9 cellular contexts compared by ENCODE assay signal in the genomic region with DNA sequence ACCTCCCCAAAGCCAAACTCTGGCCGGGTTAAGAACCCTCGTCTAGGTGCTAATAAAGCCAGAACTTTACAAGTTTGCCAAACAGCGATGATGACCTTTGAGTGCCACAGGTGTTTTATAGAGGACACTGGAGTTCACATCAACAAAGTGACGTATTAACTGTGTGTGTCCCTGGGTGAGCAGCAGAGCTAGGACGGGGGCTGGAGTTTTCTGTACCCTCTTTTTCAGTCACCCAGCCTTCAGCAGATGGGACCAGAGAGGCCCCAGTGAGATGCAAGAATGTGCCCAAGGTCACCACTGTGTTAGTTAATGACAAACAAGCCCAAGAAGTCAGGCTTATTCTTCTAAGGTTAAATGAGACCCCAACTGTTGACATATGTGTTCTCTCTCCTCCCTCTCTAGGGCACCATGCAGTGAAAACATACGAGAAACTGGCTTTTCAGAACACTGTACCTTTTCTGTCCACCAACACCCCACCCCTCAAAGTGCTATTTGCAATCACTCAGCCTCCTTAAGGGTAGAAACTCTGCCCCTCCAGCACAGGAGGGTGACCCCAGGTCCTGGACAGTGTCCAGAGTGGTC. TPM values are rescaled to one million over a fixed set of nuclear protein-coding genes. Genes with fewer than 3 reads are reported as not detected.
A peak's percentile ranks its signal among the peaks of the same experiment; 100 is the strongest.
DNase-seq lines count a peak whose midpoint lies in the region; ATAC-seq and TF ChIP-seq lines count a peak whose summit lies in the region.
"Had no signal": no experiment of that assay in that cellular context is flagged by ENCODE, and none has a peak within 500 bp of the region (broad histone marks: within the 10 kb centered on the region; RNA-seq: fewer than 3 reads in every experiment).

No MANE protein-coding gene starts in this region.

- no peaks in the 10 kb centered on the region for H3K9me3 Mint-ChIP-seq in MCF 10A (ENCODE audit: unreplicated experiment)

- no peak overlapping the region for H2AFZ ChIP-seq in IMR-90 (replicated peaks; ENCODE audit: low read length, poor library complexity)

- H2BK15ac ChIP-seq in IMR-90 (ENCODE audit: low read depth, low read length), result peak overlapping the region; percentile 99; the same call in 2 of the 3 replicates

- H3K14ac ChIP-seq in IMR-90 (replicated peaks; ENCODE audit: low read depth, low read length), result peak overlapping the region; percentile 90

- peak overlapping the region; percentile 96 for H2BK20ac ChIP-seq in IMR-90 (ENCODE audit: low read depth, low read length)

- H3K27ac ChIP-seq in IMR-90 (ENCODE audit: insufficient read depth, low read length) (peak overlapping the region; percentile 92), right lobe of liver (peak overlapping the region; percentile 91 to 99 (median 97)), suprapubic skin (peak overlapping the region; percentile 94)

- peaks cover 36% of the 10 kb centered on the region for H3K9me1 ChIP-seq in IMR-90 (ENCODE audit: insufficient read depth, low read length)

- peak overlapping the region; percentile 89 for H3K4me3 Mint-ChIP-seq in MCF 10A (ENCODE audit: unreplicated experiment)

- TF ChIP-seq POLR2A in IMR-90 (IDR thresholded peaks at IDR 0.05; ENCODE audit: low read depth, low read length) (no peak), right lobe of liver (IDR thresholded peaks at IDR 0.05) (no peak), suprapubic skin (IDR thresholded peaks at IDR 0.05) (no peak)

- peak overlapping the region; percentile 65; the same call in 1 of the 2 replicates for H3K56ac ChIP-seq in IMR-90 (ENCODE audit: extremely low read depth, insufficient read depth, low read length)

- H3K36me3 ChIP-seq in IMR-90 (ENCODE audit: control insufficient read depth, insufficient read depth, low read length) (peaks cover 32% of the 10 kb centered on the region), right lobe of liver (peaks cover 0 to 9% (median 0%) of the 10 kb centered on the region in 4 donors), suprapubic skin (no peaks in the 10 kb centered on the region)

- H3K4me1 ChIP-seq in IMR-90 (ENCODE audit: control insufficient read depth, insufficient read depth, low read length), result peaks cover 60% of the 10 kb centered on the region
- peaks cover 0 to 58% (median 21%) of the 10 kb centered on the region in 4 donors for H3K4me1 ChIP-seq in right lobe of liver
- peaks cover 96% of the 10 kb centered on the region for H3K4me1 ChIP-seq in suprapubic skin

- DNase-seq in IMR-90 (no peak), MCF 10A (ENCODE audit: unreplicated experiment) (no peak), right lobe of liver (no peak), suprapubic skin (ENCODE audit: low spot score in 2 of 2) (no peak), omental fat pad (ENCODE audit: low spot score) (no peak)
- DNase-seq: HCEC 1CT had no signal

- H3K27me3 Mint-ChIP-seq in MCF 10A (ENCODE audit: insufficient read depth, unreplicated experiment), result no peaks in the 10 kb centered on the region

- H3K9me3 ChIP-seq in IMR-90 (ENCODE audit: control insufficient read depth, insufficient read depth, low read length) (no peaks in the 10 kb centered on the region), right lobe of liver (no peaks in the 10 kb centered on the region), suprapubic skin (no peaks in the 10 kb centered on the region)

- H4K91ac ChIP-seq in IMR-90 (ENCODE audit: insufficient read depth, low read depth, low read length), result peak overlapping the region; percentile 99

- dilution Hi-C loops in IMR-90 (cut with HindIII; ENCODE audit: low sequenced_read_pairs, unreplicated experiment), result no loop called here

- peak overlapping the region; percentile 70 for H3K18ac ChIP-seq in IMR-90 (ENCODE audit: low read depth, low read length)

- in situ Hi-C loops in IMR-90 (cut with MboI; ENCODE audit: low sequenced_read_pairs), result loop anchor here (25.0 kb wide), 1 partner anchor 569 kb away; a partner anchor contains a TSS

- peaks cover 69% of the 10 kb centered on the region for H3K4me1 Mint-ChIP-seq in MCF 10A (ENCODE audit: insufficient read depth, unreplicated experiment)

- H3K4ac ChIP-seq in IMR-90 (ENCODE audit: low read depth, low read length), result peak overlapping the region; percentile 99

- H3K27ac Mint-ChIP-seq in MCF 10A (ENCODE audit: low read depth, unreplicated experiment), result peak overlapping the region; percentile 93

- TF ChIP-seq CTCF in IMR-90 (conservative IDR thresholded peaks at IDR 0.05; ENCODE audit: low read depth, low read length) (no peak), MCF 10A (IDR thresholded peaks at IDR 0.05; ENCODE audit: unreplicated experiment) (no peak), right lobe of liver (IDR thresholded peaks at IDR 0.05) (no peak), suprapubic skin (IDR thresholded peaks at IDR 0.05) (no peak), omental fat pad (IDR thresholded peaks at IDR 0.05) (no peak)

- H2AK9ac ChIP-seq in IMR-90 (replicated peaks; ENCODE audit: low read depth, low read length, poor library complexity), result peak overlapping the region; percentile 91

- TF ChIP-seq EP300 in suprapubic skin (IDR thresholded peaks at IDR 0.05), result no peak

- H3K27me3 ChIP-seq in IMR-90 (ENCODE audit: control insufficient read depth, insufficient read depth, low read length) (no peaks in the 10 kb centered on the region), right lobe of liver (no peaks in the 10 kb centered on the region), suprapubic skin (no peaks in the 10 kb centered on the region)

- H4K8ac ChIP-seq in IMR-90 (ENCODE audit: low read depth in 2 of 2, low read length in 2 of 2), result peak overlapping the region; percentile 73 to 78

- no CpG with 5 or more reads among the region's 6 CpGs for WGBS in IMR-90 (ENCODE audit: extremely low coverage in 2 of 2, insufficient read length in 1 of 2), 2 experiments
- WGBS in right lobe of liver (ENCODE audit: insufficient coverage, low coverage, low lambda C conversion rate, missing lambda C conversion rate), result 11% methylated on average over 6 of the region's 6 CpGs
- WGBS in suprapubic skin, result 48% methylated on average over 6 of the region's 6 CpGs

- peak overlapping the region; percentile 87 for H3K4me2 ChIP-seq in IMR-90 (ENCODE audit: low read depth, low read length)

- TF ChIP-seq RAD21 in IMR-90 (IDR thresholded peaks at IDR 0.05; ENCODE audit: low read length), result no peak

- peak overlapping the region; percentile 93 for H3K23ac ChIP-seq in IMR-90 (ENCODE audit: low read depth, low read length)

- peak overlapping the region; percentile 50 for H3K9ac ChIP-seq in IMR-90 (ENCODE audit: low read depth, low read length)

- POLR2A ChIA-PET in IMR-90 (lab: Charles Lee; ENCODE audit: unreplicated experiment) (no interaction called here), MCF 10A (lab: Yijun Ruan, JAX) (interaction anchor here (0.6 to 37.4 kb wide), 11 partner anchors 7 to 592 kb away, joined by 3 to 1328 read pairs (median 4); a partner anchor contains a TSS)

- H2BK5ac ChIP-seq in IMR-90 (ENCODE audit: low read depth, low read length, poor library complexity, severe bottlenecking), result peak overlapping the region; percentile 93

- H4K5ac ChIP-seq in IMR-90 (ENCODE audit: low read depth, low read length), result peak overlapping the region; percentile 58

- CTCF ChIA-PET in IMR-90 (lab: Yijun Ruan, JAX), result no interaction called here
- CTCF ChIA-PET in MCF 10A (lab: Yijun Ruan, JAX), result interaction anchor here (0.7 to 9.0 kb wide), 6 partner anchors 10 to 94 kb away, joined by 3 to 82 read pairs (median 5); a partner anchor contains a TSS

- peaks cover 44% of the 10 kb centered on the region for H4K20me1 ChIP-seq in IMR-90 (ENCODE audit: insufficient read depth, low read length)

- peak overlapping the region; percentile 95 for H2BK120ac ChIP-seq in IMR-90 (ENCODE audit: low read depth, low read length)

- peak overlapping the region; percentile 97 for H2AK5ac ChIP-seq in IMR-90 (ENCODE audit: low read depth, low read length)

- intact Hi-C loops in IMR-90 (cut with micrococcal nuclease) (no loop called here), MCF 10A (cut with micrococcal nuclease) (no loop called here), right lobe of liver (cut with DNase I) (no loop called here)

- no peak for ATAC-seq in IMR-90 (ENCODE audit: low read depth)
- peak; percentile 12 to 46 (median 23) for ATAC-seq in right lobe of liver
- no peak for ATAC-seq in HG03097 (IDR thresholded peaks at IDR 0.05; ENCODE audit: low FRiP score, unreplicated experiment)
- no peak for ATAC-seq in GM18907 (IDR thresholded peaks at IDR 0.05; ENCODE audit: unreplicated experiment)
- no peak for ATAC-seq in omental fat pad (ENCODE audit: low FRiP score)

- H3K36me3 Mint-ChIP-seq in MCF 10A (ENCODE audit: insufficient read depth, unreplicated experiment), result peaks cover 26% of the 10 kb centered on the region

- H3K4me3 ChIP-seq in IMR-90 (ENCODE audit: insufficient read depth, low read depth, low read length), result no peak overlapping the region
- H3K4me3 ChIP-seq in right lobe of liver, result peak overlapping the region; percentile 8 to 90 (median 84)
- H3K4me3 ChIP-seq in suprapubic skin, result peak overlapping the region; percentile 75

- H3K79me1 ChIP-seq in IMR-90 (ENCODE audit: low read depth in 1 of 2, low read length in 2 of 2), result peaks cover 16 to 93% of the 10 kb centered on the region in 2 experiments

- BruUV-seq in IMR-90 (replicated peaks; lab: Mats Ljungman, UMichigan) (no TSS peak), MCF 10A (replicated peaks; lab: Mats Ljungman, UMichigan) (no TSS peak)

RNA-seq across cellular contexts. Expression of a gene that starts 5.3 kb away (rescaled TPM):
- total RNA-seq in IMR-90 (2012; rRNA removed), result 265 and 275 TPM in 2 replicates
- 181 and 203 TPM in 2 replicates for polyA plus RNA-seq in IMR-90 (2012; rRNA removed)
- 183 and 191 TPM in 2 replicates for polyA plus RNA-seq in IMR-90 (2012; cell fraction: cytosol; rRNA removed)
- polyA plus RNA-seq in IMR-90 (2012; cell fraction: nucleus; rRNA removed; ENCODE audit: low replicate concordance), result 58.2 and 85.3 TPM in 2 replicates
- 180 and 209 TPM in 2 replicates for total RNA-seq in MCF 10A (2022)
- total RNA-seq in right lobe of liver, result 100 to 1,000 TPM in 4 of 6 experiments, 10 to 100 TPM in 2; 84.3 to 373 (median 116) TPM
- 100 to 1,000 TPM; 156 to 255 (median 216) TPM for total RNA-seq in suprapubic skin
- 100 to 1,000 TPM in 2 of 4 donors, 10 to 100 TPM in 2; 31.4 to 279 (median 103) TPM for total RNA-seq in omental fat pad

RNA-seq across cellular contexts. Expression of a gene that starts 20.0 kb away (rescaled TPM):
- total RNA-seq in IMR-90 (2012; rRNA removed), result 12.9 and 16.7 TPM in 2 replicates
- polyA plus RNA-seq in IMR-90 (2012; rRNA removed), result 24.6 and 29.2 TPM in 2 replicates
- 35.1 and 52.6 TPM in 2 replicates for polyA plus RNA-seq in IMR-90 (2012; cell fraction: cytosol; rRNA removed)
- polyA plus RNA-seq in IMR-90 (2012; cell fraction: nucleus; rRNA removed; ENCODE audit: low replicate concordance), result 10.9 and 29.3 TPM in 2 replicates
- 19.1 and 28.2 TPM in 2 replicates for total RNA-seq in MCF 10A (2022)
- total RNA-seq in right lobe of liver, result 10 to 100 TPM; 16.6 to 26.2 (median 20.8) TPM
- 10 to 100 TPM; 30.9 to 49.5 (median 38.7) TPM for total RNA-seq in suprapubic skin
- 10 to 100 TPM; 26.6 to 55.0 (median 51.3) TPM for total RNA-seq in omental fat pad

RNA-seq across cellular contexts. Expression of a gene that starts 34.9 kb away (rescaled TPM):
- total RNA-seq in IMR-90 (2012; rRNA removed), result not detected in 2 replicates
- polyA plus RNA-seq in IMR-90 (2012; rRNA removed), result 0.12 and 0.13 TPM in 2 replicates
- 0.11 and 0.16 TPM in 2 replicates for polyA plus RNA-seq in IMR-90 (2012; cell fraction: cytosol; rRNA removed)
- polyA plus RNA-seq in IMR-90 (2012; cell fraction: nucleus; rRNA removed; ENCODE audit: low replicate concordance), result 0.37 and 1.2 TPM in 2 replicates
- 0.20 TPM in 1 of 2 replicates, not detected in the other for total RNA-seq in MCF 10A (2022)
- not detected for total RNA-seq in right lobe of liver
- 1 to 10 TPM in 1 of 4 donors, under 1 TPM in 2, not detected in 1; 0.25 to 1.5 (median 0.94) TPM for total RNA-seq in suprapubic skin
- total RNA-seq in omental fat pad, result under 1 TPM in 2 of 4 donors, not detected in 2; 0.19 to 0.24 TPM
- total RNA-seq: mesenteric fat pad had no signal

RNA-seq across cellular contexts. Expression of a gene that starts 35.2 kb away (rescaled TPM):
- total RNA-seq in IMR-90 (2012; rRNA removed), result not detected in 2 replicates
- polyA plus RNA-seq in IMR-90 (2012; rRNA removed), result not detected in 2 replicates
- polyA plus RNA-seq in IMR-90 (2012; cell fraction: cytosol; rRNA removed), result not detected in 2 replicates
- polyA plus RNA-seq in IMR-90 (2012; cell fraction: nucleus; rRNA removed; ENCODE audit: low replicate concordance), result not detected in 2 replicates
- total RNA-seq in MCF 10A (2022), result not detected in 2 replicates
- not detected for total RNA-seq in right lobe of liver
- under 1 TPM in 1 of 4 donors, not detected in 3; 0.32 TPM for total RNA-seq in suprapubic skin
- under 1 TPM in 1 of 4 donors, not detected in 3; 0.47 TPM for total RNA-seq in omental fat pad
- total RNA-seq: mesenteric fat pad had no signal

RNA-seq across cellular contexts. Expression of a gene that starts 36.3 kb away (rescaled TPM):
- total RNA-seq in IMR-90 (2012; rRNA removed) (not detected in 2 replicates), MCF 10A (2022) (not detected in 2 replicates), right lobe of liver (not detected), suprapubic skin (not detected), omental fat pad (not detected)
- polyA plus RNA-seq in IMR-90 (2012; rRNA removed), result not detected in 2 replicates
- polyA plus RNA-seq in IMR-90 (2012; cell fraction: cytosol; rRNA removed), result not detected in 2 replicates
- not detected in 2 replicates for polyA plus RNA-seq in IMR-90 (2012; cell fraction: nucleus; rRNA removed; ENCODE audit: low replicate concordance)
- total RNA-seq: mesenteric fat pad had no signal

Comparison
In these comparisons a context has a peak if more than half of its experiments do, and no peak if none do; other contexts are left out.
1. ATAC-seq: peak in right lobe of liver (4 of 4); none in IMR-90 (single experiment), HG03097 (single experiment), GM18907 (single experiment) and omental fat pad (single experiment).
2. Peak in every context shown above with its lines, with median percentiles within 50 percentile points of each other: H3K27ac ChIP-seq.